In genomic region chr2:45191972-45192371, GRCh38 we compare ENCODE assay signal across 21 cellular contexts.
DNase-seq lines count a peak whose midpoint lies in the region; ATAC-seq, FAIRE-seq and TF ChIP-seq lines count a peak whose summit lies in the region.
"Had no signal": no experiment of that assay in that cellular context is flagged by ENCODE, and none has a peak within 500 bp of the region (broad histone marks: within the 10 kb centered on the region; RNA-seq: fewer than 3 reads in every experiment).

No MANE protein-coding gene starts in this region.

- peaks cover 73 to 74% of the 10 kb centered on the region in 2 donors for H3K27me3 Mint-ChIP-seq in effector memory CD8-positive, alpha-beta T cell

- CTCF ChIA-PET in HEK293T (lab: Yijun Ruan, JAX) = no interaction called here

- FAIRE-seq in H54 (lab: Jason Lieb, UNC) = no peak
- FAIRE-seq: D721Med had no signal

- H3K4me3 ChIP-seq in fibroblast of mammary gland (ENCODE audit: control insufficient read depth, low read depth, low read length) (no peak overlapping the region), hepatocyte (no peak overlapping the region), gastrocnemius medialis (no peak overlapping the region)
- H3K4me3 ChIP-seq: Peyer's patch had no signal

- H3K4me3 Mint-ChIP-seq in effector memory CD8-positive, alpha-beta T cell = no peak overlapping the region
- H3K4me3 Mint-ChIP-seq: CD14-positive monocyte; central memory CD8-positive, alpha-beta T cell had no signal

- H3K9me2 ChIP-seq in hepatocyte (replicated peaks; ENCODE audit: insufficient read depth) = no peaks in the 10 kb centered on the region

- no peaks in the 10 kb centered on the region for H3K9me3 Mint-ChIP-seq in effector memory CD8-positive, alpha-beta T cell
- H3K9me3 Mint-ChIP-seq: central memory CD8-positive, alpha-beta T cell had no signal

- peaks cover 6% of the 10 kb centered on the region for H3K36me3 Mint-ChIP-seq in effector memory CD8-positive, alpha-beta T cell (ENCODE audit: insufficient read depth)
- H3K36me3 Mint-ChIP-seq: CD14-positive monocyte had no signal

- intact Hi-C loops in gastrocnemius medialis (cut with DNase I; ENCODE audit: low total_unique reads) = no loop called here

- no peaks in the 10 kb centered on the region for H3K27me3 ChIP-seq in hepatocyte
- H3K27me3 ChIP-seq in gastrocnemius medialis = peaks cover 0 to 4% (median 0%) of the 10 kb centered on the region in 3 donors
- H3K27me3 ChIP-seq: Peyer's patch had no signal

- H2AFZ ChIP-seq in hepatocyte = no peak overlapping the region

- H3K4me1 ChIP-seq in hepatocyte (ENCODE audit: insufficient read depth) (no peaks in the 10 kb centered on the region), gastrocnemius medialis (peaks cover 0 to 12% of the 10 kb centered on the region in 2 donors)
- H3K4me1 ChIP-seq: Peyer's patch had no signal

- no peaks in the 10 kb centered on the region for H3K79me2 ChIP-seq in hepatocyte

- in situ Hi-C loops in gastrocnemius medialis (cut with MboI; ENCODE audit: low sequenced_read_pairs in 4 of 4) = no loop called here

- no peak for DNase-seq in HEK293T (ENCODE audit: extremely low spot score)
- DNase-seq in fibroblast of mammary gland (ENCODE audit: low read depth) = peak; percentile 88
- peak; percentile 36 for DNase-seq in hepatocyte (ENCODE audit: low spot score)
- DNase-seq in gastrocnemius medialis = no peak
- DNase-seq in effector memory CD8-positive, alpha-beta T cell = no peak
- no peak for DNase-seq in H54 (ENCODE audit: insufficient read length, low spot score)
- DNase-seq: activated CD4-positive, alpha-beta T cell treated with anti-CD3 and anti-CD28 coated beads, Interleukin-2, amount 50 U/mL, for 4 hours; activated gamma-delta T cell treated with Interleukin-2 at 50 U/mL for 16 hours; amniotic stem cell; effector memory CD4-positive, alpha-beta T cell; EL; kidney glomerular epithelial cell; NCI-H446 treated with DMSO at 0.1 percent for 48 hours; Peyer's patch; substantia nigra had no signal

- peak; percentile 47 to 59 for ATAC-seq in gastrocnemius medialis
- ATAC-seq in effector memory CD8-positive, alpha-beta T cell (replicated peaks) = no peak
- no peak for ATAC-seq in HG03457 (IDR thresholded peaks at IDR 0.05; ENCODE audit: unreplicated experiment)
- no peak for ATAC-seq in GM18498 (IDR thresholded peaks at IDR 0.05; ENCODE audit: unreplicated experiment)
- ATAC-seq: HCT116 had no signal

- H4K20me1 ChIP-seq in hepatocyte (ENCODE audit: insufficient read depth, poor library complexity, severe bottlenecking) = no peaks in the 10 kb centered on the region

- H3K4me1 Mint-ChIP-seq in effector memory CD8-positive, alpha-beta T cell (ENCODE audit: low read depth in 2 of 2) = no peaks in the 10 kb centered on the region
- H3K4me1 Mint-ChIP-seq: CD14-positive monocyte; central memory CD8-positive, alpha-beta T cell had no signal

- H3K9me3 ChIP-seq in hepatocyte (ENCODE audit: low read depth) (no peaks in the 10 kb centered on the region), gastrocnemius medialis (no peaks in the 10 kb centered on the region)
- H3K9me3 ChIP-seq: Peyer's patch had no signal

- H3K27ac Mint-ChIP-seq in effector memory CD8-positive, alpha-beta T cell = no peak overlapping the region
- H3K27ac Mint-ChIP-seq: CD14-positive monocyte had no signal

- peak overlapping the region; percentile 60 for H3K27ac ChIP-seq in hepatocyte
- H3K27ac ChIP-seq in gastrocnemius medialis = no peak overlapping the region
- H3K27ac ChIP-seq: Peyer's patch had no signal

- H3K4me2 ChIP-seq in hepatocyte = no peak overlapping the region

- POLR2A ChIA-PET in HEK293T (lab: Yijun Ruan, JAX) = no interaction called here

- H3K36me3 ChIP-seq in hepatocyte (replicated peaks; ENCODE audit: insufficient read depth, low read depth) = no peaks in the 10 kb centered on the region
- no peaks in the 10 kb centered on the region for H3K36me3 ChIP-seq in gastrocnemius medialis
- H3K36me3 ChIP-seq: Peyer's patch had no signal

- TF ChIP-seq POLR2A in gastrocnemius medialis (IDR thresholded peaks at IDR 0.05) (no peak), H54 (IDR thresholded peaks at IDR 0.05; ENCODE audit: low read depth, low read length) (no peak)

- 61% methylated on average over 8 of the region's 8 CpGs for WGBS in hepatocyte (ENCODE audit: low lambda C conversion rate, missing lambda C conversion rate)

- no peak for TF ChIP-seq CTCF in fibroblast of mammary gland (conservative IDR thresholded peaks at IDR 0.05; ENCODE audit: control insufficient read depth, insufficient read depth, low read depth, low read length)
- no peak for TF ChIP-seq CTCF in hepatocyte (IDR thresholded peaks at IDR 0.05; ENCODE audit: poor library complexity)
- TF ChIP-seq CTCF in gastrocnemius medialis (IDR thresholded peaks at IDR 0.05 in 4 of 5, conservative IDR thresholded peaks at IDR 0.05 in 1 of 5) = no peak

TF ChIP-seq in HEK293T, 16 proteins besides CTCF, POLR2A, EP300 and RAD21:
- TF ChIP-seq SP1 (IDR thresholded peaks at IDR 0.05) = no peak
- no peak for TF ChIP-seq CTBP1 (IDR thresholded peaks at IDR 0.05; ENCODE audit: borderline replicate concordance)
- TF ChIP-seq SUZ12 (IDR thresholded peaks at IDR 0.05) = no peak
- no peak for TF ChIP-seq FOXA1 (IDR thresholded peaks at IDR 0.05)
- TF ChIP-seq LEF1 (IDR thresholded peaks at IDR 0.05; ENCODE audit: borderline replicate concordance) = no peak
- no peak for TF ChIP-seq ARNT (IDR thresholded peaks at IDR 0.05)
- 0 out of 2 replicates have a peak, but pooled peaks have one; percentile 23 for TF ChIP-seq ZNF384 (IDR thresholded peaks at IDR 0.05)
- TF ChIP-seq L3MBTL2 (conservative IDR thresholded peaks at IDR 0.05) = no peak
- no peak for TF ChIP-seq FOXK2 (IDR thresholded peaks at IDR 0.05)
- TF ChIP-seq TARDBP (IDR thresholded peaks at IDR 0.05) = no peak
- TF ChIP-seq HDGF (IDR thresholded peaks at IDR 0.05; ENCODE audit: borderline replicate concordance) = no peak
- TF ChIP-seq ELF4 (IDR thresholded peaks at IDR 0.05) = no peak
- TF ChIP-seq, protein P1, sequence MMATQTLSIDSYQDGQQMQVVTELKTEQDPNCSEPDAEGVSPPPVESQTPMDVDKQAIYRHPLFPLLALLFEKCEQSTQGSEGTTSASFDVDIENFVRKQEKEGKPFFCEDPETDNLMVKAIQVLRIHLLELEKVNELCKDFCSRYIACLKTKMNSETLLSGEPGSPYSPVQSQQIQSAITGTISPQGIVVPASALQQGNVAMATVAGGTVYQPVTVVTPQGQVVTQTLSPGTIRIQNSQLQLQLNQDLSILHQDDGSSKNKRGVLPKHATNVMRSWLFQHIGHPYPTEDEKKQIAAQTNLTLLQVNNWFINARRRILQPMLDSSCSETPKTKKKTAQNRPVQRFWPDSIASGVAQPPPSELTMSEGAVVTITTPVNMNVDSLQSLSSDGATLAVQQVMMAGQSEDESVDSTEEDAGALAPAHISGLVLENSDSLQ (IDR thresholded peaks at IDR 0.05) = 0 out of 2 replicates have a peak, but pooled peaks have one; percentile 19
- TF ChIP-seq FOXM1 (IDR thresholded peaks at IDR 0.05; ENCODE audit: borderline replicate concordance) = no peak

Comparison
In these comparisons a context has a peak if more than half of its experiments do, and no peak if none do; other contexts are left out.
1. DNase-seq: peak in fibroblast of mammary gland (single experiment) and hepatocyte (single experiment); none in HEK293T (single experiment), gastrocnemius medialis (0 of 2), effector memory CD8-positive, alpha-beta T cell (0 of 3) and H54 (single experiment).
2. ATAC-seq: peak in gastrocnemius medialis (2 of 2); none in effector memory CD8-positive, alpha-beta T cell (single experiment), HG03457 (single experiment) and GM18498 (single experiment).